ENCODE assay signal across 1 cellular context in genomic region chr11:120184946-120185677, GRCh38.
TF ChIP-seq lines count a peak whose summit lies in the region.

No MANE protein-coding gene starts in this region.

TF ChIP-seq in HepG2, 621 proteins besides CTCF, POLR2A, EP300 and RAD21 (continued from another document and continues in another):
- no peak for TF ChIP-seq CERS6 (CRISPR knock-in tag; IDR thresholded peaks at IDR 0.05)
- TF ChIP-seq PHF5A (CRISPR knock-in tag; IDR thresholded peaks at IDR 0.05; ENCODE audit: low read depth, unreplicated experiment), result no peak
- TF ChIP-seq ZNF777 (CRISPR knock-in tag; IDR thresholded peaks at IDR 0.05), result no peak
- TF ChIP-seq NR1H2 (CRISPR knock-in tag; IDR thresholded peaks at IDR 0.05; ENCODE audit: borderline replicate concordance, low read depth), result 0 out of 2 replicates have a peak, but pooled peaks have one; percentile 19
- peak; percentile 84 for TF ChIP-seq THRA (CRISPR knock-in tag; IDR thresholded peaks at IDR 0.05; ENCODE audit: borderline replicate concordance)
- TF ChIP-seq HNF1A (IDR thresholded peaks at IDR 0.05; ENCODE audit: low read depth), result peak; percentile 48; the same call in 1 of the 2 replicates
- TF ChIP-seq HNF1A (CRISPR knock-in tag; IDR thresholded peaks at IDR 0.05; ENCODE audit: borderline replicate concordance), result peak; percentile 81
- no peak for TF ChIP-seq CSRNP2 (CRISPR knock-in tag; conservative IDR thresholded peaks at IDR 0.05; ENCODE audit: low read depth)
- no peak for TF ChIP-seq LCORL (IDR thresholded peaks at IDR 0.05)
- TF ChIP-seq LCORL (CRISPR knock-in tag; IDR thresholded peaks at IDR 0.05), result peak; percentile 84
- TF ChIP-seq ZNF839 (CRISPR knock-in tag; IDR thresholded peaks at IDR 0.05; ENCODE audit: borderline replicate concordance), result no peak
- TF ChIP-seq GABPB1 (CRISPR knock-in tag; IDR thresholded peaks at IDR 0.05), result peak; percentile 32; the same call in 1 of the 2 replicates
- peak; percentile 15; the same call in 1 of the 2 replicates for TF ChIP-seq HBP1 (CRISPR knock-in tag; IDR thresholded peaks at IDR 0.05; ENCODE audit: low read depth)
- 0 out of 2 replicates have a peak, but pooled peaks have one; percentile 21 for TF ChIP-seq ZNF136 (CRISPR knock-in tag; IDR thresholded peaks at IDR 0.05; ENCODE audit: low read depth)
- TF ChIP-seq GLI4 (CRISPR knock-in tag; IDR thresholded peaks at IDR 0.05; ENCODE audit: borderline replicate concordance), result no peak
- TF ChIP-seq TARDBP (CRISPR knock-in tag; IDR thresholded peaks at IDR 0.05), result no peak
- no peak for TF ChIP-seq ZNF83 (CRISPR knock-in tag; IDR thresholded peaks at IDR 0.05; ENCODE audit: borderline replicate concordance)
- TF ChIP-seq ZNF605 (CRISPR knock-in tag; IDR thresholded peaks at IDR 0.05), result peak; percentile 87
- TF ChIP-seq ZNF318 (CRISPR knock-in tag; IDR thresholded peaks at IDR 0.05), result peak; percentile 34; the same call in 1 of the 2 replicates
- peak; percentile 76; the same call in 1 of the 2 replicates for TF ChIP-seq ZNF746 (CRISPR knock-in tag; IDR thresholded peaks at IDR 0.05)
- TF ChIP-seq ZNF556 (CRISPR knock-in tag; IDR thresholded peaks at IDR 0.05; ENCODE audit: borderline replicate concordance), result 0 out of 2 replicates have a peak, but pooled peaks have one; percentile 41
- peak; percentile 66; the same call in 1 of the 2 replicates for TF ChIP-seq PHF21A (CRISPR knock-in tag; IDR thresholded peaks at IDR 0.05)
- peak; percentile 45; the same call in 1 of the 2 replicates for TF ChIP-seq ELF1 (CRISPR knock-in tag; IDR thresholded peaks at IDR 0.05)
- TF ChIP-seq CCAR2 (optimal IDR thresholded peaks at IDR 0.05; ENCODE audit: low read depth, low read length), result peak; percentile 29
- no peak for TF ChIP-seq ZNF547 (CRISPR knock-in tag; IDR thresholded peaks at IDR 0.05)
- TF ChIP-seq ZNF3 (CRISPR knock-in tag; IDR thresholded peaks at IDR 0.05), result no peak
- 0 out of 2 replicates have a peak, but pooled peaks have one; percentile 31 for TF ChIP-seq JUN (CRISPR knock-in tag; IDR thresholded peaks at IDR 0.05)
- no peak for TF ChIP-seq TP53 (CRISPR knock-in tag; conservative IDR thresholded peaks at IDR 0.05)
- no peak for TF ChIP-seq RFXANK (CRISPR knock-in tag; IDR thresholded peaks at IDR 0.05)
- TF ChIP-seq ARID3A (IDR thresholded peaks at IDR 0.05; ENCODE audit: low read depth, low read length), result no peak; the same call in 1 of the 2 replicates
- TF ChIP-seq MIER2 (CRISPR knock-in tag; IDR thresholded peaks at IDR 0.05), result no peak
- no peak for TF ChIP-seq MTF2 (CRISPR knock-in tag; IDR thresholded peaks at IDR 0.05; ENCODE audit: borderline replicate concordance)
- no peak for TF ChIP-seq ZNF329 (CRISPR knock-in tag; IDR thresholded peaks at IDR 0.05; ENCODE audit: low read depth)
- no peak for TF ChIP-seq HMG20B (CRISPR knock-in tag; conservative IDR thresholded peaks at IDR 0.05)
- peak; percentile 61 for TF ChIP-seq ZNF331 (CRISPR knock-in tag; IDR thresholded peaks at IDR 0.05)
- TF ChIP-seq CREM (IDR thresholded peaks at IDR 0.05), result peak; percentile 72
- TF ChIP-seq CREM (CRISPR knock-in tag; IDR thresholded peaks at IDR 0.05), result no peak
- peak; percentile 89 for TF ChIP-seq HNRNPH1 (optimal IDR thresholded peaks at IDR 0.05; ENCODE audit: low read depth, low read length)
- TF ChIP-seq AKAP8 (CRISPR knock-in tag; IDR thresholded peaks at IDR 0.05), result no peak; the same call in 1 of the 2 replicates
- TF ChIP-seq NFE2 (CRISPR knock-in tag; IDR thresholded peaks at IDR 0.05), result no peak
- TF ChIP-seq ZNF121 (CRISPR knock-in tag; IDR thresholded peaks at IDR 0.05), result peak; percentile 4; the same call in 1 of the 2 replicates
- no peak for TF ChIP-seq FOXM1 (CRISPR knock-in tag; IDR thresholded peaks at IDR 0.05)
- 0 out of 2 replicates have a peak, but pooled peaks have one; percentile 27 for TF ChIP-seq FOXK2 (IDR thresholded peaks at IDR 0.05)
- no peak for TF ChIP-seq BRF2 (CRISPR knock-in tag; IDR thresholded peaks at IDR 0.05)
- TF ChIP-seq GATAD2A (CRISPR knock-in tag; IDR thresholded peaks at IDR 0.05), result peak; percentile 49
